32 cellular contexts compared by ENCODE assay signal in genomic region chr14:54046250-54046649, GRCh38.
"Had no signal": no experiment of that assay in that cellular context is flagged by ENCODE, and none has a peak within 500 bp of the region (broad histone marks: within the 10 kb centered on the region; RNA-seq: fewer than 3 reads in every experiment).

No MANE protein-coding gene starts in this region.

- H3K9me3 Mint-ChIP-seq: mesothelial cell of epicardium, nephron progenitor cell, neural progenitor cell had no signal

- H3K4me3 ChIP-seq: hepatocyte, lower lobe of right lung, neural progenitor cell, psoas muscle, right atrium auricular region, skin epidermis, stomach, testis, thyroid gland, transverse colon, upper lobe of left lung, vagina had no signal

- H3K27ac ChIP-seq: hepatocyte, lower lobe of right lung, neural progenitor cell, neutrophil, parathyroid adenoma, psoas muscle, right atrium auricular region, skin epidermis, stomach, testis, thyroid gland, transverse colon, upper lobe of left lung, vagina had no signal

- H3K27me3 Mint-ChIP-seq: stimulated activated naive B cell treated with anti-CD40 and anti-IgM and Interleukin-4, amounts not matched to agents 10 μg/mL and 1 μg/mL and 100 μg/mL, for 72 hours had no signal

- DNase-seq: islet precursor cell; kidney glomerular epithelial cell; left cardiac atrium; lower lobe of right lung; mammary epithelial cell; mesendoderm; naive B cell; natural killer cell; nephron progenitor cell; occipital lobe; psoas muscle; stimulated activated CD4-positive, alpha-beta T cell treated with anti-CD3 and anti-CD28 coated beads, Interleukin-12 subunit alpha, Interleukin-12 subunit beta, amount 100 ng/mL, for 4 hours; stimulated activated CD4-positive, alpha-beta T cell treated with anti-CD3 and anti-CD28 coated beads, Interleukin-15, amount 100 ng/mL, for 24 hours; stimulated activated CD4-positive, alpha-beta T cell treated with anti-CD3 and anti-CD28 coated beads, Interleukin-2, amount 100 ng/mL, for 24 hours; stimulated activated CD4-positive, alpha-beta T cell treated with anti-CD3 and anti-CD28 coated beads, Interleukin-4, amount 100 ng/mL, for 1 hour; stimulated activated naive B cell treated with anti-CD40 and anti-IgM and Interleukin-4, amounts not matched to agents 10 μg/mL and 1 μg/mL and 100 μg/mL, for 72 hours; stimulated activated naive CD8-positive, alpha-beta T cell treated with anti-CD3 and anti-CD28 coated beads, Interleukin-15, Interleukin-2, amounts not matched to agents 100 U/mL and 50 U/mL, for 24 hours; stomach; testis; thyroid gland; transverse colon; upper lobe of left lung had no signal

- H3K36me3 ChIP-seq: lower lobe of right lung, neural progenitor cell, neutrophil, right atrium auricular region, stomach, thyroid gland, transverse colon, upper lobe of left lung, vagina had no signal

- H3K4me3 Mint-ChIP-seq: mesothelial cell of epicardium; naive B cell; natural killer cell; nephron progenitor cell; neural progenitor cell; stimulated activated naive B cell treated with anti-CD40 and anti-IgM and Interleukin-4, amounts not matched to agents 10 μg/mL and 1 μg/mL and 100 μg/mL, for 72 hours had no signal

- H3K27me3 ChIP-seq: hepatocyte, neural progenitor cell, neutrophil, right atrium auricular region, stomach, testis, thyroid gland, transverse colon, upper lobe of left lung, vagina had no signal

- H3K27ac Mint-ChIP-seq: mesothelial cell of epicardium; naive B cell; natural killer cell; nephron progenitor cell; neural progenitor cell; stimulated activated naive B cell treated with anti-CD40 and anti-IgM and Interleukin-4, amounts not matched to agents 10 μg/mL and 1 μg/mL and 100 μg/mL, for 72 hours had no signal

- H3K4me1 ChIP-seq: lower lobe of right lung, neural progenitor cell, parathyroid adenoma, psoas muscle, right atrium auricular region, testis, vagina had no signal

- H3K4me1 Mint-ChIP-seq: naive B cell; natural killer cell; stimulated activated naive B cell treated with anti-CD40 and anti-IgM and Interleukin-4, amounts not matched to agents 10 μg/mL and 1 μg/mL and 100 μg/mL, for 72 hours had no signal

- H3K36me3 Mint-ChIP-seq: mesothelial cell of epicardium; naive B cell; natural killer cell; neural progenitor cell; stimulated activated naive B cell treated with anti-CD40 and anti-IgM and Interleukin-4, amounts not matched to agents 10 μg/mL and 1 μg/mL and 100 μg/mL, for 72 hours had no signal

- H3K9me3 ChIP-seq: lower lobe of right lung, neutrophil, psoas muscle, right atrium auricular region, stomach, testis, thyroid gland, transverse colon, upper lobe of left lung, vagina had no signal

- ATAC-seq: left cardiac atrium; left lobe of liver; lower lobe of right lung; natural killer cell; psoas muscle; sciatic nerve; stimulated activated naive B cell treated with anti-CD40 and anti-IgM and Interleukin-4, amounts not matched to agents 10 μg/mL and 1 μg/mL and 100 μg/mL, for 72 hours; stimulated activated naive CD8-positive, alpha-beta T cell treated with anti-CD3 and anti-CD28 coated beads, Interleukin-15, Interleukin-2, amounts not matched to agents 100 U/mL and 50 U/mL, for 24 hours had no signal
